7 cellular contexts compared by ENCODE assay signal in the genomic region with DNA sequence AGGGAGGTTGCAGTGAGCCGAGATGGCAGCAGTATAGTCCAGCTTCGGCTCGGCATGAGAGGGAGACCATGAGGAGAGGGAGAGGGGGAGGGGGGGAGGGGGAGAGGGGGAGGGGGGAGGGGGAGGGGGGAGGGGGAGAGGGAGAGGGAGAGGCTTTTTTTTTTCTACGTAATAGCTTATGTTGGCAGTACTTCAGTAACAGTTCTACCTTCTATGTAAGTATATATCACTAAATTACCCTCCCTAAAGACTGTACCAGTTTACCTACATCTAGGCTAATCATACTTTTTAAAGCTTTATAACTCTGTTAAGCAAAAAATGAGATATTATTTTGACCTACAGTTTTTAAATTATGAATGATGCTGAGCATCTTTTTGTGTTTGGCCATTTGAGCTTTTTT.
"Had no signal": no experiment of that assay in that cellular context is flagged by ENCODE, and none has a peak within 500 bp of the region (broad histone marks: within the 10 kb centered on the region; RNA-seq: fewer than 3 reads in every experiment).

No MANE protein-coding gene starts in this region.

- ATAC-seq: HCT116 had no signal

- H3K27me3 Mint-ChIP-seq: IgD-negative memory B cell had no signal

- H3K9ac ChIP-seq: GM23248 had no signal

- H3K9me3 Mint-ChIP-seq: IgD-negative memory B cell had no signal

- FAIRE-seq: HTR-8/SVneo had no signal

- H3K4me3 ChIP-seq: GM23248, HAP-1 had no signal

- H3K27ac Mint-ChIP-seq: IgD-negative memory B cell had no signal

- H2AFZ ChIP-seq: GM23248 had no signal

- H3K27ac ChIP-seq: GM23248 had no signal

- DNase-seq: GM23248, GOT3, H7 had no signal

- H3K4me3 Mint-ChIP-seq: IgD-negative memory B cell had no signal
